8 cellular contexts compared by ENCODE assay signal in genomic region chr15:65980824-65981456, GRCh38.
DNase-seq lines count a peak whose midpoint lies in the region; ATAC-seq, FAIRE-seq and TF ChIP-seq lines count a peak whose summit lies in the region.

No MANE protein-coding gene starts in this region.

- peak overlapping the region; percentile 89 for H2BK15ac ChIP-seq in H1 (ENCODE audit: low read length)

- H3K9ac ChIP-seq in H1 (replicated peaks in 1 of 4; ENCODE audit: extremely low read depth in 1 of 4, low read depth in 3 of 4, low read length in 3 of 4) = no peak overlapping the region

- intact Hi-C loops in Calu3 (cut with micrococcal nuclease; ENCODE audit: unreplicated experiment) = loop anchor here (1.0 to 5.0 kb wide), 3 partner anchors 65 to 306 kb away; no protein-coding TSS in a partner anchor

- peak overlapping the region; percentile 32; the same call in 1 of the 2 replicates for H2BK12ac ChIP-seq in H1 (ENCODE audit: low read depth, low read length)

- peak; percentile 99 for FAIRE-seq in H1 (lab: Jason Lieb, UNC)

- ATAC-seq in RWPE2 (ENCODE audit: low read depth) = peak; percentile 73
- no peak for ATAC-seq in memory B cell (ENCODE audit: low read depth)
- ATAC-seq in GM18520 (IDR thresholded peaks at IDR 0.05; ENCODE audit: unreplicated experiment) = no peak

- H3K23ac ChIP-seq in H1 (ENCODE audit: insufficient read length) = no peak overlapping the region

- no peaks in the 10 kb centered on the region for H3K9me3 Mint-ChIP-seq in Calu3 (ENCODE audit: low read depth, unreplicated experiment)
- H3K9me3 Mint-ChIP-seq in memory B cell = no peaks in the 10 kb centered on the region
- peaks cover 0 to 3% (median 0%) of the 10 kb centered on the region in 6 donors for H3K9me3 Mint-ChIP-seq in immature natural killer cell

- H4K5ac ChIP-seq in H1 (ENCODE audit: insufficient read length, low read depth, low read length) = no peak overlapping the region

- TF ChIP-seq EP300 in H1 (IDR thresholded peaks at IDR 0.05; ENCODE audit: borderline replicate concordance in 1 of 2, low read depth in 2 of 2, low read length in 2 of 2) = no peak

- H2AFZ ChIP-seq in H1 (ENCODE audit: low read length) = no peak overlapping the region

- BruUV-seq in Calu3 (replicated peaks; lab: Mats Ljungman, UMichigan) = no TSS peak

- DNase-seq in Calu3 (peak; percentile 84), RWPE2 (ENCODE audit: low spot score) (no peak), H1 (ENCODE audit: low read depth in 1 of 2, low spot score in 2 of 2) (peak; percentile 69 to 90), memory B cell (ENCODE audit: low spot score in 2 of 2) (no peak), immature natural killer cell (no peak), DMS153 (lab: John Stamatoyannopoulos, UW) (no peak)

- H3K27me3 ChIP-seq in RWPE2 (ENCODE audit: insufficient read depth, poor library complexity, severe bottlenecking) (peaks cover 15% of the 10 kb centered on the region), H1 (replicated peaks in 1 of 4; ENCODE audit: control insufficient read depth in 3 of 4, extremely low read depth in 1 of 4, insufficient read depth in 3 of 4, low read length in 3 of 4) (no peaks in the 10 kb centered on the region)

- 49% methylated on average over 5 of the region's 5 CpGs; no CpG with 5 or more reads in 1 of the 2 experiments for WGBS in H1 (ENCODE audit: extremely low coverage in 1 of 2, insufficient coverage in 1 of 2, insufficient read length in 1 of 2, insufficient replicate concordance in 2 of 2, low coverage in 1 of 2, low lambda C conversion rate in 2 of 2, missing lambda C conversion rate in 1 of 2), 2 experiments

- H3K27ac ChIP-seq in HEK293 (ENCODE audit: extremely low read depth, low read depth, low read length) (no peak overlapping the region), RWPE2 (ENCODE audit: poor library complexity, severe bottlenecking) (no peak overlapping the region), H1 (ENCODE audit: low read depth, low read length) (no peak overlapping the region)

- peak overlapping the region; percentile 21; the same call in 1 of the 2 replicates for H3K18ac ChIP-seq in H1 (ENCODE audit: extremely low read depth, low read length)

- CTCF ChIA-PET in Calu3 (lab: Charles Lee) = interaction anchor here (0.7 to 1.4 kb wide), 4 partner anchors 9 to 422 kb away, joined by 3 to 7 read pairs (median 6); no protein-coding TSS in a partner anchor
- CTCF ChIA-PET in HEK293 (lab: Yijun Ruan, JAX) = interaction anchor here (0.5 to 1.0 kb wide), 7 partner anchors 30 to 661 kb away, joined by 3 to 5 read pairs (median 3); no protein-coding TSS in a partner anchor
- CTCF ChIA-PET in H1 (lab: Charles Lee; ENCODE audit: partially characterized antibody) = interaction anchor here (0.7 to 7.8 kb wide), 30 partner anchors 10 to 718 kb away, joined by 3 to 70 read pairs (median 5); no protein-coding TSS in a partner anchor

- TF ChIP-seq POLR2A in H1 (IDR thresholded peaks at IDR 0.05; ENCODE audit: control extremely low read depth in 1 of 2, low read depth in 2 of 2, low read length in 2 of 2) = no peak

- peak overlapping the region; percentile 56 for H2BK20ac ChIP-seq in H1 (ENCODE audit: low read length)

- H3K9me3 ChIP-seq in HEK293 (ENCODE audit: control insufficient read depth, insufficient read depth, low read depth, low read length) = no peaks in the 10 kb centered on the region
- H3K9me3 ChIP-seq in RWPE2 (ENCODE audit: severe bottlenecking) = no peaks in the 10 kb centered on the region
- H3K9me3 ChIP-seq in H1 (ENCODE audit: insufficient read depth in 2 of 2, low read depth in 1 of 2, low read length in 1 of 2) = no peaks in the 10 kb centered on the region

- H3K14ac ChIP-seq in H1 (ENCODE audit: insufficient read length) = no peak overlapping the region

- H2BK5ac ChIP-seq in H1 (ENCODE audit: low read depth, low read length) = no peak overlapping the region

- peak; percentile 79 to 86 for TF ChIP-seq RAD21 in H1 (IDR thresholded peaks at IDR 0.05 in 1 of 2, conservative IDR thresholded peaks at IDR 0.05 in 1 of 2; ENCODE audit: low read depth in 2 of 2, low read length in 2 of 2)

- H3K36me3 ChIP-seq in HEK293 (ENCODE audit: control insufficient read depth in 2 of 2, insufficient read depth in 1 of 2, low read length in 2 of 2) (no peaks in the 10 kb centered on the region), RWPE2 (ENCODE audit: low read depth) (no peaks in the 10 kb centered on the region), H1 (ENCODE audit: control insufficient read depth in 2 of 4, insufficient read depth in 4 of 4, low read length in 3 of 4) (no peaks in the 10 kb centered on the region)

- peak overlapping the region; percentile 49 for H4K91ac ChIP-seq in H1 (replicated peaks; ENCODE audit: insufficient read length, low read length)

- peaks cover 2% of the 10 kb centered on the region for H3K23me2 ChIP-seq in H1 (ENCODE audit: low read depth, low read length)

- POLR2A ChIA-PET in HEK293 (lab: Yijun Ruan, JAX) (no interaction called here), H1 (lab: Charles Lee; ENCODE audit: partially characterized antibody) (interaction anchor here (0.7 kb wide), 1 partner anchor 9 kb away, joined by 3 read pairs; no protein-coding TSS in a partner anchor)

- H3K4me3 Mint-ChIP-seq in Calu3 (ENCODE audit: low read depth, unreplicated experiment) (peak overlapping the region; percentile 73), memory B cell (peak overlapping the region; percentile 59), immature natural killer cell (peak overlapping the region in 2 of 5 donors; percentile 11 to 28)

- TF ChIP-seq CTCF in Calu3 (IDR thresholded peaks at IDR 0.05; ENCODE audit: unreplicated experiment) (peak; percentile 88), HEK293 (tag by site-specific recombination; IDR thresholded peaks at IDR 0.05) (no peak), RWPE2 (IDR thresholded peaks at IDR 0.05; ENCODE audit: poor library complexity, severe bottlenecking) (peak; percentile 93), H1 (IDR thresholded peaks at IDR 0.05; ENCODE audit: control extremely low read depth in 1 of 3, insufficient read depth in 1 of 3, low read depth in 1 of 3, low read length in 3 of 3) (peak; percentile 80 to 96 (median 86))

- H4K8ac ChIP-seq in H1 (ENCODE audit: extremely low read depth, insufficient read depth, low read length) = no peak overlapping the region

- H2BK120ac ChIP-seq in H1 (replicated peaks; ENCODE audit: low read depth, low read length) = no peak overlapping the region

- H4K20me1 ChIP-seq in H1 (replicated peaks in 1 of 2; ENCODE audit: control insufficient read depth in 1 of 2, insufficient read depth in 2 of 2, low read length in 2 of 2) = no peaks in the 10 kb centered on the region

- no peaks in the 10 kb centered on the region for H3K79me1 ChIP-seq in H1 (ENCODE audit: low read depth, low read length)

- no peaks in the 10 kb centered on the region for H3K79me2 ChIP-seq in H1 (ENCODE audit: control insufficient read depth in 1 of 2, insufficient read depth in 2 of 2, low read length in 2 of 2)

- peak overlapping the region; percentile 6 for H3K4ac ChIP-seq in H1 (replicated peaks; ENCODE audit: insufficient read length, low read depth, low read length)

- H3K4me3 ChIP-seq in HEK293 (ENCODE audit: low read depth, low read length) (no peak overlapping the region), RWPE2 (ENCODE audit: severe bottlenecking) (no peak overlapping the region), H1 (ENCODE audit: extremely low read depth in 1 of 4, insufficient read depth in 2 of 4, low read depth in 3 of 4, low read length in 4 of 4) (no peak overlapping the region)

- H3K4me1 ChIP-seq in HEK293 (ENCODE audit: control insufficient read depth, insufficient read depth, low read length) (peaks cover 6% of the 10 kb centered on the region), RWPE2 (ENCODE audit: insufficient read depth, poor library complexity, severe bottlenecking) (peaks cover 12% of the 10 kb centered on the region), H1 (replicated peaks in 1 of 4; ENCODE audit: control insufficient read depth in 3 of 4, insufficient read depth in 4 of 4, low read length in 3 of 4) (peaks cover 10 to 21% (median 11%) of the 10 kb centered on the region in 4 experiments)

- H3K56ac ChIP-seq in H1 (replicated peaks; ENCODE audit: insufficient read length, low read depth, low read length) = no peak overlapping the region

- H3K27me3 Mint-ChIP-seq in Calu3 (ENCODE audit: unreplicated experiment) (peaks cover 22% of the 10 kb centered on the region), memory B cell (peaks cover 7% of the 10 kb centered on the region), immature natural killer cell (ENCODE audit: low read depth in 3 of 3) (peaks cover 4 to 16% (median 13%) of the 10 kb centered on the region in 3 donors)

- H3K4me1 Mint-ChIP-seq in Calu3 (ENCODE audit: low read depth, unreplicated experiment) (peaks cover 24% of the 10 kb centered on the region), memory B cell (peaks cover 13% of the 10 kb centered on the region), immature natural killer cell (peaks cover 0 to 5% of the 10 kb centered on the region in 2 donors)

- no peak overlapping the region for H3K4me2 ChIP-seq in H1 (ENCODE audit: insufficient read depth in 1 of 2, low read depth in 2 of 2, low read length in 2 of 2)

- H3K27ac Mint-ChIP-seq in Calu3 (ENCODE audit: unreplicated experiment) (peak overlapping the region; percentile 70), memory B cell (no peak overlapping the region), immature natural killer cell (no peak overlapping the region)

- H3K36me3 Mint-ChIP-seq in Calu3 (ENCODE audit: insufficient read depth, unreplicated experiment) (peaks cover 4% of the 10 kb centered on the region), memory B cell (no peaks in the 10 kb centered on the region), immature natural killer cell (no peaks in the 10 kb centered on the region)

- peak overlapping the region; percentile 11; the same call in 1 of the 2 replicates for H2AK5ac ChIP-seq in H1 (ENCODE audit: low read depth, low read length)

TF ChIP-seq in HEK293, 187 proteins besides CTCF, POLR2A, EP300 and RAD21 (continues in another document):
- TF ChIP-seq KLF1 (tag by site-specific recombination; IDR thresholded peaks at IDR 0.05) (no peak), ZBTB20 (tag by site-specific recombination; IDR thresholded peaks at IDR 0.05) (peak; percentile 52), ZNF324 (tag by site-specific recombination; IDR thresholded peaks at IDR 0.05) (no peak), IKZF3 (tag by site-specific recombination; IDR thresholded peaks at IDR 0.05) (peak; percentile 46; the same call in 1 of the 2 replicates)

TF ChIP-seq in H1, 55 proteins besides CTCF, POLR2A, EP300 and RAD21 (continues in another document):
- TF ChIP-seq JUN (IDR thresholded peaks at IDR 0.05; ENCODE audit: low read depth, low read length) (no peak), USF2 (IDR thresholded peaks at IDR 0.05; ENCODE audit: low read length) (0 out of 2 replicates have a peak, but pooled peaks have one; percentile 15)

Comparison
In these comparisons a context has a peak if more than half of its experiments do, and no peak if none do; other contexts are left out.
1. DNase-seq: peak in Calu3 (single experiment) and H1 (2 of 2); none in RWPE2 (single experiment), memory B cell (0 of 2), immature natural killer cell (0 of 3) and DMS153 (single experiment).